29 cellular contexts compared by ENCODE assay signal in genomic region chr15:46242935-46243334, GRCh38.
"Had no signal": no experiment of that assay in that cellular context is flagged by ENCODE, and none has a peak within 500 bp of the region (broad histone marks: within the 10 kb centered on the region; RNA-seq: fewer than 3 reads in every experiment).

No MANE protein-coding gene starts in this region.

- H3K9me3 ChIP-seq: left ventricle myocardium inferior, neutrophil, prostate gland, stomach, testis, thyroid gland, transverse colon, upper lobe of left lung, vagina had no signal

- H3K27me3 ChIP-seq: neural progenitor cell, neutrophil, stomach, testis, thyroid gland, transverse colon, upper lobe of left lung, vagina had no signal

- H3K4me1 ChIP-seq: left ventricle myocardium inferior, prostate gland, stomach, testis, thyroid gland, transverse colon, upper lobe of left lung, vagina had no signal

- H3K36me3 ChIP-seq: left ventricle myocardium inferior, neural progenitor cell, neutrophil, prostate gland, stomach, thyroid gland, transverse colon, upper lobe of left lung, vagina had no signal

- DNase-seq: hypothalamus; immature natural killer cell; kidney; left colon; left ventricle myocardium inferior; mesendoderm; naive B cell; natural killer cell; nephron progenitor cell; occipital lobe; retina; right cardiac atrium; stimulated activated CD4-positive, alpha-beta T cell treated with anti-CD3 and anti-CD28 coated beads, Interleukin-12 subunit alpha, Interleukin-12 subunit beta, amount 100 ng/mL, for 4 hours; stimulated activated CD4-positive, alpha-beta T cell treated with anti-CD3 and anti-CD28 coated beads, Interleukin-15, amount 100 ng/mL, for 24 hours; stimulated activated CD4-positive, alpha-beta T cell treated with anti-CD3 and anti-CD28 coated beads, Interleukin-2, amount 100 ng/mL, for 24 hours; stimulated activated CD4-positive, alpha-beta T cell treated with anti-CD3 and anti-CD28 coated beads, Interleukin-4, amount 100 ng/mL, for 1 hour; stimulated activated naive B cell treated with anti-CD40 and anti-IgM and Interleukin-4, amounts not matched to agents 10 μg/mL and 1 μg/mL and 100 μg/mL, for 72 hours; stimulated activated naive CD8-positive, alpha-beta T cell treated with anti-CD3 and anti-CD28 coated beads, Interleukin-15, Interleukin-2, amounts not matched to agents 100 U/mL and 50 U/mL, for 24 hours; stomach; testis; thyroid gland; transverse colon; upper lobe of left lung had no signal

- H3K4me3 ChIP-seq: left ventricle myocardium inferior, lung, neural progenitor cell, prostate gland, skin epidermis, stomach, testis, thyroid gland, transverse colon, upper lobe of left lung, vagina had no signal
